ENCODE assay signal across 27 cellular contexts in genomic region chr13:40345149-40345514, GRCh38.
DNase-seq lines count a peak whose midpoint lies in the region; ATAC-seq and TF ChIP-seq lines count a peak whose summit lies in the region.
"Had no signal": no experiment of that assay in that cellular context is flagged by ENCODE, and none has a peak within 500 bp of the region (broad histone marks: within the 10 kb centered on the region; RNA-seq: fewer than 3 reads in every experiment).

No MANE protein-coding gene starts in this region.

- no TSS peak for BruUV-seq in OCI-LY7 (replicated peaks; lab: Mats Ljungman, UMichigan)

- H3K27ac ChIP-seq in OCI-LY7 (ENCODE audit: low read depth, low read length, poor library complexity, severe bottlenecking): no peak overlapping the region
- no peak overlapping the region for H3K27ac ChIP-seq in neural progenitor cell
- H3K27ac ChIP-seq: cardiac muscle cell, thyroid gland had no signal

- no peak overlapping the region for H3K4me3 Mint-ChIP-seq in neural progenitor cell
- H3K4me3 Mint-ChIP-seq: activated CD4-positive, alpha-beta T cell treated with anti-CD3 and anti-CD28 coated beads, Interleukin-2, amount 10 ng/mL, durations not matched to agents 24 days and 14 days; activated naive CD8-positive, alpha-beta T cell; naive thymus-derived CD8-positive, alpha-beta T cell; T-cell; WTC11 had no signal

- intact Hi-C loops in OCI-LY7 (cut with micrococcal nuclease; ENCODE audit: unreplicated experiment): no loop called here

- no peaks in the 10 kb centered on the region for H4K20me1 ChIP-seq in OCI-LY7 (ENCODE audit: insufficient read depth, low read length)
- H4K20me1 ChIP-seq in neural progenitor cell (ENCODE audit: low read depth): no peaks in the 10 kb centered on the region

- peak overlapping the region; percentile 81 for H3K27ac Mint-ChIP-seq in neural progenitor cell
- H3K27ac Mint-ChIP-seq: activated CD4-positive, alpha-beta T cell treated with anti-CD3 and anti-CD28 coated beads, Interleukin-2, amount 10 ng/mL, durations not matched to agents 24 days and 14 days; activated naive CD8-positive, alpha-beta T cell; T-cell; WTC11 had no signal

- no peak for TF ChIP-seq CTCF in OCI-LY7 (conservative IDR thresholded peaks at IDR 0.05; ENCODE audit: low read length)
- TF ChIP-seq CTCF in neural progenitor cell (IDR thresholded peaks at IDR 0.05): no peak
- TF ChIP-seq CTCF in GM20000 (IDR thresholded peaks at IDR 0.05; ENCODE audit: extremely low read depth, missing control alignments): no peak

- H3K79me2 ChIP-seq in OCI-LY7 (ENCODE audit: insufficient read depth, low read depth, low read length): no peaks in the 10 kb centered on the region
- H3K79me2 ChIP-seq in neural progenitor cell (ENCODE audit: low read depth): no peaks in the 10 kb centered on the region

- H3K27me3 Mint-ChIP-seq in neural progenitor cell (ENCODE audit: insufficient read depth, low read depth): peaks cover 13% of the 10 kb centered on the region
- H3K27me3 Mint-ChIP-seq: activated naive CD8-positive, alpha-beta T cell; naive thymus-derived CD8-positive, alpha-beta T cell; T-cell had no signal

- POLR2A ChIA-PET in OCI-LY7 (lab: Charles Lee): no interaction called here

- H3K9me3 Mint-ChIP-seq in neural progenitor cell: peaks cover 8% of the 10 kb centered on the region
- H3K9me3 Mint-ChIP-seq: activated CD4-positive, alpha-beta T cell treated with anti-CD3 and anti-CD28 coated beads, Interleukin-2, amount 10 ng/mL, durations not matched to agents 24 days and 14 days; naive thymus-derived CD8-positive, alpha-beta T cell; T-cell had no signal

- CTCF ChIA-PET in OCI-LY7 (lab: Charles Lee; ENCODE audit: unreplicated experiment): no interaction called here

- H3K4me3 ChIP-seq in OCI-LY7 (ENCODE audit: low read depth, low read length, poor library complexity, severe bottlenecking) (no peak overlapping the region), neural progenitor cell (no peak overlapping the region)
- H3K4me3 ChIP-seq: cardiac muscle cell, coronary artery, heart left ventricle, ovary, stomach, thyroid gland had no signal

- no peaks in the 10 kb centered on the region for H3K9me3 ChIP-seq in OCI-LY7 (ENCODE audit: low read length)
- no peaks in the 10 kb centered on the region for H3K9me3 ChIP-seq in neural progenitor cell (ENCODE audit: low read depth)
- H3K9me3 ChIP-seq: heart left ventricle, ovary, stomach, thyroid gland had no signal

- H3F3A ChIP-seq in neural progenitor cell (ENCODE audit: low read depth): peaks cover 13% of the 10 kb centered on the region

- H2AFZ ChIP-seq in OCI-LY7 (ENCODE audit: low read length) (no peak overlapping the region), neural progenitor cell (replicated peaks) (no peak overlapping the region)

- H3K4me1 ChIP-seq in OCI-LY7 (ENCODE audit: insufficient read depth, low read length, poor library complexity, severe bottlenecking) (peaks cover 17% of the 10 kb centered on the region), neural progenitor cell (peaks cover 34% of the 10 kb centered on the region)
- H3K4me1 ChIP-seq: thyroid gland had no signal

- no peaks in the 10 kb centered on the region for H3K36me3 Mint-ChIP-seq in neural progenitor cell
- H3K36me3 Mint-ChIP-seq: activated naive CD8-positive, alpha-beta T cell; naive thymus-derived CD8-positive, alpha-beta T cell; T-cell had no signal

- H3K9ac ChIP-seq in neural progenitor cell: no peak overlapping the region

- H3K27me3 ChIP-seq in neural progenitor cell: peaks cover 69% of the 10 kb centered on the region
- H3K27me3 ChIP-seq: cardiac muscle cell, heart left ventricle, ovary, stomach, thyroid gland had no signal

- no peaks in the 10 kb centered on the region for H3K9me2 ChIP-seq in OCI-LY7 (ENCODE audit: insufficient read depth, low read length)

- ATAC-seq in left lobe of liver (peak; percentile 1), GM21381 (IDR thresholded peaks at IDR 0.05; ENCODE audit: unreplicated experiment) (no peak)
- ATAC-seq: naive thymus-derived CD8-positive, alpha-beta T cell; T-cell had no signal

- H3K36me3 ChIP-seq in OCI-LY7 (ENCODE audit: insufficient read depth, low read length): no peaks in the 10 kb centered on the region
- H3K36me3 ChIP-seq in neural progenitor cell: no peaks in the 10 kb centered on the region
- H3K36me3 ChIP-seq: cardiac muscle cell, heart left ventricle, ovary, stomach, thyroid gland had no signal

- peaks cover 71% of the 10 kb centered on the region for H3K4me1 Mint-ChIP-seq in neural progenitor cell

- DNase-seq in OCI-LY7 (ENCODE audit: low spot score) (no peak), left lobe of liver (ENCODE audit: low spot score) (no peak), neural progenitor cell (ENCODE audit: low spot score) (no peak), Ammon's horn (ENCODE audit: low spot score) (no peak), SW 1271 (lab: John Stamatoyannopoulos, UW) (no peak), GM20000 (ENCODE audit: low spot score) (no peak)
- DNase-seq: activated CD4-positive, alpha-beta T cell treated with anti-CD3 and anti-CD28 coated beads, Interleukin-2, amount 10 ng/mL, durations not matched to agents 24 days and 14 days; activated CD8-positive, alpha-beta memory T cell treated with anti-CD3 and anti-CD28 coated beads for 24 hours; activated T-cell treated with anti-CD3 and anti-CD28 coated beads for 4 hours; effector memory CD4-positive, alpha-beta T cell; HCEC 1CT; IMR-90; left ventricle myocardium superior; midbrain; naive thymus-derived CD8-positive, alpha-beta T cell; NCI-H1436 treated with DMSO at 0.1 percent for 48 hours; stimulated activated CD8-positive, alpha-beta memory T cell treated with anti-CD3 and anti-CD28 coated beads, Interleukin-4, amount 100 ng/mL, for 48 hours; stomach; T-cell; thyroid gland had no signal

- H3K4me2 ChIP-seq in OCI-LY7 (ENCODE audit: low read length) (0 out of 2 replicates have a peak overlapping the region, but pooled peaks have one; percentile 39), neural progenitor cell (no peak overlapping the region)
